Comparison of ENCODE assay signal across 1 cellular context in genomic region chr6:149134531-149134933, GRCh38.
TF ChIP-seq lines count a peak whose summit lies in the region.

No MANE protein-coding gene starts in this region.

TF ChIP-seq in IMR-90, 13 proteins besides CTCF, POLR2A, EP300 and RAD21 (continued from another document):
- TF ChIP-seq ELK1 (IDR thresholded peaks at IDR 0.05; ENCODE audit: borderline replicate concordance, low read depth, low read length) (no peak), FOS (IDR thresholded peaks at IDR 0.05; ENCODE audit: low read depth, low read length) (no peak), CEBPB (IDR thresholded peaks at IDR 0.05; ENCODE audit: low read depth, low read length) (no peak), USF2 (IDR thresholded peaks at IDR 0.05; ENCODE audit: low read depth, low read length) (no peak), BHLHE40 (IDR thresholded peaks at IDR 0.05; ENCODE audit: low read depth, low read length) (no peak), MAZ (IDR thresholded peaks at IDR 0.05; ENCODE audit: borderline replicate concordance, low read depth, low read length) (no peak), CHD1 (IDR thresholded peaks at IDR 0.05; ENCODE audit: low read depth, low read length) (no peak), RCOR1 (IDR thresholded peaks at IDR 0.05; ENCODE audit: insufficient replicate concordance, low read length) (no peak)
